ENCODE assay signal across 9 cellular contexts in genomic region chr12:55705802-55706402, GRCh38. TPM values are rescaled to one million over a fixed set of nuclear protein-coding genes. Genes with fewer than 3 reads are reported as not detected.
DNase-seq lines count a peak whose midpoint lies in the region; ATAC-seq and TF ChIP-seq lines count a peak whose summit lies in the region.
"Had no signal": no experiment of that assay in that cellular context is flagged by ENCODE, and none has a peak within 500 bp of the region (broad histone marks: within the 10 kb centered on the region; RNA-seq: fewer than 3 reads in every experiment).

No MANE protein-coding gene starts in this region.

- peaks cover 73 to 83% of the 10 kb centered on the region in 2 donors for H3K4me1 ChIP-seq in gastrocnemius medialis

- no peaks in the 10 kb centered on the region for H3K27me3 ChIP-seq in gastrocnemius medialis

- no peak overlapping the region for H3K4me3 Mint-ChIP-seq in activated naive CD4-positive, alpha-beta T cell treated with anti-CD3 and anti-CD28 coated beads for 36 hours
- H3K4me3 Mint-ChIP-seq: stimulated activated naive CD8-positive, alpha-beta T cell treated with anti-CD3 and anti-CD28 coated beads, Interleukin-15, Interleukin-2, amounts not matched to agents 100 ng/mL and 50 ng/mL, for 24 hours had no signal

- TF ChIP-seq POLR2A in gastrocnemius medialis (IDR thresholded peaks at IDR 0.05): peak; percentile 22 to 38

- peaks cover 21% of the 10 kb centered on the region for H3K27me3 Mint-ChIP-seq in activated naive CD4-positive, alpha-beta T cell treated with anti-CD3 and anti-CD28 coated beads for 36 hours (ENCODE audit: low read depth)

- H3K9me3 ChIP-seq in gastrocnemius medialis: no peaks in the 10 kb centered on the region

- in situ Hi-C loops in gastrocnemius medialis (cut with MboI; ENCODE audit: low sequenced_read_pairs in 4 of 4): loop anchor here in 1 of 4 donors (25.0 kb wide), 1 partner anchor 1719 kb away; the partner anchor contains the start of gene HOXC10

- TF ChIP-seq CTCF in GM12864 (IDR thresholded peaks at IDR 0.05; ENCODE audit: low read depth, low read length, missing control alignments) (peak; percentile 53), foreskin fibroblast (IDR thresholded peaks at IDR 0.05; ENCODE audit: low read depth, low read length) (peak; percentile 32), gastrocnemius medialis (IDR thresholded peaks at IDR 0.05 in 4 of 5, conservative IDR thresholded peaks at IDR 0.05 in 1 of 5) (peak; percentile 57 to 75 (median 70))

- DNase-seq in GM12864 (ENCODE audit: low read depth) (no peak), NCI-H524 treated with DMSO at 0.1 percent for 48 hours (lab: John Stamatoyannopoulos, UW) (peak; percentile 10), foreskin fibroblast (no peak), gastrocnemius medialis (peak in 1 of 2 donors; percentile 64), NCI-H2107 (lab: John Stamatoyannopoulos, UW) (no peak)
- DNase-seq in activated naive CD4-positive, alpha-beta T cell treated with anti-CD3 and anti-CD28 coated beads for 36 hours: no peak

- peak in 1 of 2 donors; percentile 10 for ATAC-seq in gastrocnemius medialis
- ATAC-seq in esophagus mucosa: no peak
- no peak for ATAC-seq in GM19395 (IDR thresholded peaks at IDR 0.05; ENCODE audit: unreplicated experiment)

- no peaks in the 10 kb centered on the region for H3K36me3 Mint-ChIP-seq in activated naive CD4-positive, alpha-beta T cell treated with anti-CD3 and anti-CD28 coated beads for 36 hours (ENCODE audit: low read depth)

- CTCF ChIA-PET in activated naive CD4-positive, alpha-beta T cell treated with anti-CD3 and anti-CD28 coated beads for 36 hours (lab: Charles Lee): interaction anchor here (0.6 to 3.3 kb wide), 7 partner anchors 10 to 982 kb away, joined by 3 to 11 read pairs (median 3); partner anchors contain the start of gene BLOC1S1

- intact Hi-C loops in gastrocnemius medialis (cut with DNase I; ENCODE audit: low total_unique reads): loop anchor here (2.0 to 10.0 kb wide), 2 partner anchors 15 to 1421 kb away; partner anchors contain the start of genes CBX5, HNRNPA1 and RDH5
- intact Hi-C loops in activated naive CD4-positive, alpha-beta T cell treated with anti-CD3 and anti-CD28 coated beads for 36 hours (cut with micrococcal nuclease): no loop called here

- H3K9me3 Mint-ChIP-seq in activated naive CD4-positive, alpha-beta T cell treated with anti-CD3 and anti-CD28 coated beads for 36 hours: no peaks in the 10 kb centered on the region
- H3K9me3 Mint-ChIP-seq: stimulated activated naive CD8-positive, alpha-beta T cell treated with anti-CD3 and anti-CD28 coated beads, Interleukin-15, Interleukin-2, amounts not matched to agents 100 ng/mL and 50 ng/mL, for 24 hours had no signal

- H3K36me3 ChIP-seq in gastrocnemius medialis: no peaks in the 10 kb centered on the region

- H3K4me1 Mint-ChIP-seq in activated naive CD4-positive, alpha-beta T cell treated with anti-CD3 and anti-CD28 coated beads for 36 hours (ENCODE audit: low read depth): peaks cover 14% of the 10 kb centered on the region

- no peak overlapping the region for H3K27ac Mint-ChIP-seq in activated naive CD4-positive, alpha-beta T cell treated with anti-CD3 and anti-CD28 coated beads for 36 hours
- H3K27ac Mint-ChIP-seq: stimulated activated naive CD8-positive, alpha-beta T cell treated with anti-CD3 and anti-CD28 coated beads, Interleukin-15, Interleukin-2, amounts not matched to agents 100 ng/mL and 50 ng/mL, for 24 hours had no signal

- peak overlapping the region; percentile 87 to 96 (median 92) for H3K27ac ChIP-seq in gastrocnemius medialis

- H3K4me3 ChIP-seq in GM12864 (ENCODE audit: low read depth, low read length) (no peak overlapping the region), foreskin fibroblast (ENCODE audit: low read depth in 1 of 2, low read length in 2 of 2) (peak overlapping the region; percentile 52 to 66), gastrocnemius medialis (peak overlapping the region; percentile 59 to 79 (median 68))

RNA-seq across cellular contexts. Expression of gene ITGA7, which starts 1.8 kb away (rescaled TPM):
- total RNA-seq in gastrocnemius medialis (100 to 1,000 TPM in 2 of 4 donors, 10 to 100 TPM in 2; 69.7 to 206 (median 92.0) TPM), esophagus mucosa (6.7 TPM)
- 1 to 10 TPM; 3.9 to 4.8 TPM for total RNA-seq in activated naive CD4-positive, alpha-beta T cell treated with anti-CD3 and anti-CD28 coated beads for 36 hours

RNA-seq across cellular contexts. Expression of gene BLOC1S1, which starts 9.9 kb away (rescaled TPM):
- total RNA-seq in gastrocnemius medialis (100 to 1,000 TPM; 255 to 434 (median 300) TPM), esophagus mucosa (109 TPM)
- 100 to 1,000 TPM; 118 to 124 TPM for total RNA-seq in activated naive CD4-positive, alpha-beta T cell treated with anti-CD3 and anti-CD28 coated beads for 36 hours

RNA-seq across cellular contexts. Expression of gene RDH5, which starts 14.3 kb away (rescaled TPM):
- 10 to 100 TPM in 1 of 4 donors, 1 to 10 TPM in 3; 3.8 to 10.3 (median 7.5) TPM for total RNA-seq in gastrocnemius medialis
- total RNA-seq in activated naive CD4-positive, alpha-beta T cell treated with anti-CD3 and anti-CD28 coated beads for 36 hours: 1 to 10 TPM; 2.1 to 2.6 TPM
- 0.92 TPM for total RNA-seq in esophagus mucosa

RNA-seq across cellular contexts. Expression of gene CD63, which starts 22.9 kb away (rescaled TPM):
- total RNA-seq in gastrocnemius medialis (1,000 to 10,000 TPM in 1 of 4 donors, 100 to 1,000 TPM in 3; 423 to 1,107 (median 634) TPM), esophagus mucosa (253 TPM)
- 10 to 100 TPM; 62.3 to 73.6 TPM for total RNA-seq in activated naive CD4-positive, alpha-beta T cell treated with anti-CD3 and anti-CD28 coated beads for 36 hours

RNA-seq across cellular contexts. Expression of gene GDF11, which starts 37.0 kb away (rescaled TPM):
- total RNA-seq in gastrocnemius medialis (1 to 10 TPM in 2 of 4 donors, under 1 TPM in 2; 0.17 to 4.4 (median 1.1) TPM), esophagus mucosa (1.2 TPM)
- 1 to 10 TPM; 4.2 TPM for total RNA-seq in activated naive CD4-positive, alpha-beta T cell treated with anti-CD3 and anti-CD28 coated beads for 36 hours
